22 cellular contexts compared by ENCODE assay signal in genomic region chr3:182255095-182255600, GRCh38.
"Had no signal": no experiment of that assay in that cellular context is flagged by ENCODE, and none has a peak within 500 bp of the region (broad histone marks: within the 10 kb centered on the region; RNA-seq: fewer than 3 reads in every experiment).

No MANE protein-coding gene starts in this region.

- H3K36me3 ChIP-seq: MG63, SJSA1 had no signal

- H3K9me3 ChIP-seq: MG63, SJSA1 had no signal

- H3K4me3 ChIP-seq: MG63, SJSA1, SK-N-MC had no signal

- H3K27ac ChIP-seq: SJSA1, SK-N-MC had no signal

- DNase-seq: IMR-90, Karpas-422, KG1, MG63, NCI-H1092, NCI-H1436, NCI-H187, NCI-H2029, NCI-H2081 treated with DMSO at 0.1 percent for 48 hours, NCI-H2171, NCI-H226, NCI-H446, NCI-H510A, NCI-H524 treated with DMSO at 0.1 percent for 48 hours, NCI-H69, NCI-H774, Right ventricle myocardium superior, RPMI8226, SIG-M5 had no signal

- H3K27me3 ChIP-seq: SJSA1 had no signal

- ATAC-seq: HepG2 had no signal
